Comparison of ENCODE assay signal across 1 cellular context in genomic region chr22:19757985-19758895, GRCh38.
TF ChIP-seq lines count a peak whose summit lies in the region.

No MANE protein-coding gene starts in this region.

TF ChIP-seq in K562, 482 proteins besides CTCF, POLR2A, EP300 and RAD21 (continued from another document):
- no peak for TF ChIP-seq POU5F1 (IDR thresholded peaks at IDR 0.05; ENCODE audit: borderline replicate concordance, low read depth, low read length, partially characterized antibody)
- TF ChIP-seq TRIM25 (IDR thresholded peaks at IDR 0.05; ENCODE audit: borderline replicate concordance) = no peak
- TF ChIP-seq NUFIP1 (IDR thresholded peaks at IDR 0.05; ENCODE audit: partially characterized antibody) = no peak
- peak; percentile 56; the same call in 1 of the 2 replicates for TF ChIP-seq E2F1 (CRISPR knock-in tag; IDR thresholded peaks at IDR 0.05)
- TF ChIP-seq PHB (CRISPR knock-in tag; IDR thresholded peaks at IDR 0.05) = no peak
- TF ChIP-seq PATZ1 (CRISPR knock-in tag; IDR thresholded peaks at IDR 0.05; ENCODE audit: borderline replicate concordance) = no peak
- no peak for TF ChIP-seq ESRRA (IDR thresholded peaks at IDR 0.05; ENCODE audit: borderline replicate concordance, low read depth)
- no peak for TF ChIP-seq U2AF1 (optimal IDR thresholded peaks at IDR 0.05; ENCODE audit: low read depth, low read length)
- TF ChIP-seq PTBP1 (IDR thresholded peaks at IDR 0.05; ENCODE audit: low read depth, low read length) = no peak
- no peak for TF ChIP-seq ZNF134 (CRISPR knock-in tag; conservative IDR thresholded peaks at IDR 0.05)
- no peak for TF ChIP-seq DDX20 (tag; IDR thresholded peaks at IDR 0.05; ENCODE audit: low read depth)
- TF ChIP-seq RBM22 (IDR thresholded peaks at IDR 0.05; ENCODE audit: low read depth, low read length, poor library complexity, severe bottlenecking) = no peak
- no peak for TF ChIP-seq CHD4 (IDR thresholded peaks at IDR 0.05; ENCODE audit: insufficient read depth, insufficient replicate concordance, low read depth, low read length, poor library complexity, severe bottlenecking)
- peak; percentile 13; the same call in 1 of the 2 replicates for TF ChIP-seq ZBTB7A (IDR thresholded peaks at IDR 0.05; ENCODE audit: borderline replicate concordance, control insufficient read depth, low read depth, low read length)
- no peak for TF ChIP-seq BRF2 (IDR thresholded peaks at IDR 0.05; ENCODE audit: borderline replicate concordance, insufficient read depth, insufficient read length)
- TF ChIP-seq SETDB1 (IDR thresholded peaks at IDR 0.05; ENCODE audit: low read length) = no peak
- TF ChIP-seq SAFB (IDR thresholded peaks at IDR 0.05; ENCODE audit: borderline replicate concordance, low read depth, low read length) = no peak
- TF ChIP-seq HDAC6 (IDR thresholded peaks at IDR 0.05; ENCODE audit: low read depth, low read length) = no peak
- TF ChIP-seq MAX (CRISPR knock-in tag; IDR thresholded peaks at IDR 0.05) = no peak
- no peak for TF ChIP-seq TAF15 (IDR thresholded peaks at IDR 0.05; ENCODE audit: low read depth, low read length)
- peak in 1 of 2 experiments; percentile 3; a peak in 1 of 4 replicates for TF ChIP-seq SRF (CRISPR knock-in tag; IDR thresholded peaks at IDR 0.05)
TF ChIP-seq in K562: peak in this region for 15.
